In genomic region chr3:71060536-71060935, GRCh38 we compare ENCODE assay signal across 17 cellular contexts.
DNase-seq lines count a peak whose midpoint lies in the region; ATAC-seq, FAIRE-seq and TF ChIP-seq lines count a peak whose summit lies in the region.
"Had no signal": no experiment of that assay in that cellular context is flagged by ENCODE, and none has a peak within 500 bp of the region (broad histone marks: within the 10 kb centered on the region; RNA-seq: fewer than 3 reads in every experiment).

No MANE protein-coding gene starts in this region.

- no peak for DNase-seq in stimulated activated naive CD8-positive, alpha-beta T cell treated with anti-CD3 and anti-CD28 coated beads, Interleukin-15, amount 100 ng/mL, for 72 hours
- DNase-seq in stimulated activated naive CD8-positive, alpha-beta T cell treated with anti-CD3 and anti-CD28 coated beads, Interleukin-15, Interleukin-2, amounts not matched to agents 100 U/mL and 50 U/mL, for 24 hours, result no peak
- DNase-seq in naive thymus-derived CD4-positive, alpha-beta T cell, result peak in 5 of 9 donors; percentile 46 to 72 (median 52)
- DNase-seq in NCI-H526 treated with DMSO at 0.1 percent for 48 hours (lab: John Stamatoyannopoulos, UW), result no peak
- DNase-seq in A673 (ENCODE audit: low spot score), result no peak
- DNase-seq: activated CD4-positive, CD25-positive, alpha-beta regulatory T cell; kidney; NCI-H146; NCI-H748 treated with DMSO at 0.1 percent for 48 hours had no signal

- H3K36me3 ChIP-seq in naive thymus-derived CD4-positive, alpha-beta T cell (ENCODE audit: control insufficient read depth in 2 of 3, insufficient read depth in 3 of 3, low read length in 3 of 3), result peaks cover 0 to 4% (median 0%) of the 10 kb centered on the region in 3 experiments
- no peaks in the 10 kb centered on the region for H3K36me3 ChIP-seq in A673 (ENCODE audit: insufficient read depth, low read length, poor library complexity, severe bottlenecking)
- H3K36me3 ChIP-seq: BLaER1, neural progenitor cell had no signal

- no peak overlapping the region for H3K4me3 Mint-ChIP-seq in stimulated activated naive CD8-positive, alpha-beta T cell treated with anti-CD3 and anti-CD28 coated beads, Interleukin-15, amount 100 ng/mL, for 72 hours
- H3K4me3 Mint-ChIP-seq in naive thymus-derived CD4-positive, alpha-beta T cell, result peak overlapping the region in 3 of 10 donors; percentile 67 to 84 (median 67)
- H3K4me3 Mint-ChIP-seq: neural progenitor cell had no signal

- CTCF ChIA-PET in naive thymus-derived CD4-positive, alpha-beta T cell (lab: Charles Lee), result interaction anchor here (0.9 to 2.1 kb wide), 5 partner anchors 9 to 70 kb away, joined by 3 to 8 read pairs (median 4); no protein-coding TSS in a partner anchor
- CTCF ChIA-PET in A673 (lab: Charles Lee), result interaction anchor here (0.7 to 0.8 kb wide), 2 partner anchors 13 to 344 kb away, joined by 3 to 4 read pairs; no protein-coding TSS in a partner anchor

- no peak for TF ChIP-seq CTCF in A673 (conservative IDR thresholded peaks at IDR 0.05; ENCODE audit: low read depth, low read length)

- H3K4me3 ChIP-seq in naive thymus-derived CD4-positive, alpha-beta T cell (ENCODE audit: low read length), result peak overlapping the region; percentile 74
- H3K4me3 ChIP-seq in A673 (ENCODE audit: low read depth, low read length, poor library complexity, severe bottlenecking), result no peak overlapping the region
- H3K4me3 ChIP-seq: BLaER1, neural progenitor cell had no signal

- intact Hi-C loops in naive thymus-derived CD4-positive, alpha-beta T cell (cut with micrococcal nuclease), result loop anchor here (5.0 to 10.0 kb wide), 6 partner anchors 33 to 1976 kb away; partner anchors contain the start of genes ARL6IP5 (in 1 of the 2) and UBA3 (in 1 of the 2)
- intact Hi-C loops in A673 (cut with micrococcal nuclease; ENCODE audit: unreplicated experiment), result loop anchor here (5.0 to 10.0 kb wide), 3 partner anchors 142 to 524 kb away; partner anchors contain the start of gene FOXP1

- H3K4me1 ChIP-seq in naive thymus-derived CD4-positive, alpha-beta T cell (ENCODE audit: control insufficient read depth in 2 of 2, insufficient read depth in 2 of 2, low read length in 2 of 2), result peaks cover 50 to 60% of the 10 kb centered on the region in 2 donors
- H3K4me1 ChIP-seq in A673 (ENCODE audit: insufficient read depth, low read length, poor library complexity, severe bottlenecking), result peaks cover 60% of the 10 kb centered on the region

- no peak for ATAC-seq in stimulated activated naive CD8-positive, alpha-beta T cell treated with anti-CD3 and anti-CD28 coated beads, Interleukin-15, amount 100 ng/mL, for 72 hours
- no peak for ATAC-seq in stimulated activated naive CD8-positive, alpha-beta T cell treated with anti-CD3 and anti-CD28 coated beads, Interleukin-15, Interleukin-2, amounts not matched to agents 100 U/mL and 50 U/mL, for 24 hours
- ATAC-seq in naive thymus-derived CD4-positive, alpha-beta T cell, result no peak
- no peak for ATAC-seq in GM21360 (IDR thresholded peaks at IDR 0.05; ENCODE audit: unreplicated experiment)
- no peak for ATAC-seq in esophagus mucosa

- H3K9me3 Mint-ChIP-seq in stimulated activated naive CD8-positive, alpha-beta T cell treated with anti-CD3 and anti-CD28 coated beads, Interleukin-15, amount 100 ng/mL, for 72 hours, result no peaks in the 10 kb centered on the region
- peaks cover 0 to 2% (median 0%) of the 10 kb centered on the region in 11 donors for H3K9me3 Mint-ChIP-seq in naive thymus-derived CD4-positive, alpha-beta T cell
- H3K9me3 Mint-ChIP-seq: IgD-negative memory B cell, neural progenitor cell had no signal

- no peaks in the 10 kb centered on the region for H3K9me3 ChIP-seq in naive thymus-derived CD4-positive, alpha-beta T cell (ENCODE audit: control insufficient read depth in 2 of 3, low read length in 3 of 3)
- no peaks in the 10 kb centered on the region for H3K9me3 ChIP-seq in A673 (ENCODE audit: low read depth, low read length, poor library complexity, severe bottlenecking)
- H3K9me3 ChIP-seq: BLaER1 had no signal

- no TSS peak for BruUV-seq in A673 (replicated peaks; lab: Mats Ljungman, UMichigan)

- FAIRE-seq in colon (lab: Jason Lieb, UNC), result peak; percentile 10
- FAIRE-seq: G401.6, GM18507, kidney had no signal

- H3K27me3 Mint-ChIP-seq in stimulated activated naive CD8-positive, alpha-beta T cell treated with anti-CD3 and anti-CD28 coated beads, Interleukin-15, amount 100 ng/mL, for 72 hours, result no peaks in the 10 kb centered on the region
- H3K27me3 Mint-ChIP-seq in naive thymus-derived CD4-positive, alpha-beta T cell, result peaks cover 0 to 1% (median 0%) of the 10 kb centered on the region in 5 donors
- H3K27me3 Mint-ChIP-seq: IgD-negative memory B cell had no signal

- peaks cover 0 to 6% (median 0%) of the 10 kb centered on the region in 5 donors for H3K36me3 Mint-ChIP-seq in naive thymus-derived CD4-positive, alpha-beta T cell
- H3K36me3 Mint-ChIP-seq: neural progenitor cell had no signal

- H3K27ac ChIP-seq in naive thymus-derived CD4-positive, alpha-beta T cell (ENCODE audit: low read depth, low read length), result peak overlapping the region; percentile 82
- H3K27ac ChIP-seq in A673 (ENCODE audit: low read depth, low read length, poor library complexity, severe bottlenecking), result no peak overlapping the region
- H3K27ac ChIP-seq: BLaER1, neural progenitor cell had no signal

- H3K27ac Mint-ChIP-seq in stimulated activated naive CD8-positive, alpha-beta T cell treated with anti-CD3 and anti-CD28 coated beads, Interleukin-15, amount 100 ng/mL, for 72 hours, result peak overlapping the region; percentile 19 to 79
- H3K27ac Mint-ChIP-seq in naive thymus-derived CD4-positive, alpha-beta T cell, result peak overlapping the region in 2 of 9 donors; percentile 52 to 81
- H3K27ac Mint-ChIP-seq: neural progenitor cell had no signal

- H3K4me1 Mint-ChIP-seq in stimulated activated naive CD8-positive, alpha-beta T cell treated with anti-CD3 and anti-CD28 coated beads, Interleukin-15, amount 100 ng/mL, for 72 hours, result peaks cover 69% of the 10 kb centered on the region
- H3K4me1 Mint-ChIP-seq in naive thymus-derived CD4-positive, alpha-beta T cell, result peaks cover 41 to 70% (median 69%) of the 10 kb centered on the region in 7 donors

- no peaks in the 10 kb centered on the region for H3K27me3 ChIP-seq in naive thymus-derived CD4-positive, alpha-beta T cell (ENCODE audit: control insufficient read depth in 2 of 2, insufficient read depth in 2 of 2, low read length in 2 of 2)
- H3K27me3 ChIP-seq in A673 (replicated peaks; ENCODE audit: insufficient read depth, low read depth, low read length, poor library complexity), result no peaks in the 10 kb centered on the region
- H3K27me3 ChIP-seq: neural progenitor cell had no signal

- POLR2A ChIA-PET in naive thymus-derived CD4-positive, alpha-beta T cell (lab: Charles Lee), result interaction anchor here (0.7 to 6.3 kb wide), 10 partner anchors 8 to 522 kb away, joined by 3 to 48 read pairs (median 4); partner anchors contain the start of gene FOXP1
- POLR2A ChIA-PET in A673 (lab: Charles Lee; ENCODE audit: low non-redundant PET), result interaction anchor here (0.6 kb wide), 2 partner anchors 661 to 1932 kb away, joined by 4 read pairs; no protein-coding TSS in a partner anchor

Comparison
In these comparisons a context has a peak if more than half of its experiments do, and no peak if none do; other contexts are left out.
1. DNase-seq: peak in naive thymus-derived CD4-positive, alpha-beta T cell (5 of 9); none in stimulated activated naive CD8-positive, alpha-beta T cell treated with anti-CD3 and anti-CD28 coated beads, Interleukin-15, amount 100 ng/mL, for 72 hours (0 of 2), stimulated activated naive CD8-positive, alpha-beta T cell treated with anti-CD3 and anti-CD28 coated beads, Interleukin-15, Interleukin-2, amounts not matched to agents 100 U/mL and 50 U/mL, for 24 hours (single experiment), NCI-H526 treated with DMSO at 0.1 percent for 48 hours (single experiment) and A673 (single experiment).